In genomic region chrX:47523713-47524166, GRCh38 we compare ENCODE assay signal across 9 cellular contexts. TPM values are rescaled to one million over a fixed set of nuclear protein-coding genes. Genes with fewer than 3 reads are reported as not detected.
A peak's percentile ranks its signal among the peaks of the same experiment; 100 is the strongest.
DNase-seq lines count a peak whose midpoint lies in the region; ATAC-seq, FAIRE-seq and TF ChIP-seq lines count a peak whose summit lies in the region.
"Had no signal": no experiment of that assay in that cellular context is flagged by ENCODE, and none has a peak within 500 bp of the region (broad histone marks: within the 10 kb centered on the region; RNA-seq: fewer than 3 reads in every experiment).

No MANE protein-coding gene starts in this region.

- H3K27ac ChIP-seq in WERI-Rb-1 = no peak overlapping the region
- no peak overlapping the region for H3K27ac ChIP-seq in right cardiac atrium (ENCODE audit: low read length)
- H3K27ac ChIP-seq in small intestine (ENCODE audit: low read depth in 1 of 2, low read length in 1 of 2) = no peak overlapping the region

- DNase-seq in DMS 273 (lab: John Stamatoyannopoulos, UW; ENCODE audit: unreplicated experiment) = peak; percentile 38
- DNase-seq in DMS 273 treated with DMSO at 0.1 percent for 48 hours (lab: John Stamatoyannopoulos, UW) = no peak
- no peak for DNase-seq in WERI-Rb-1
- no peak for DNase-seq in right cardiac atrium
- no peak for DNase-seq in small intestine
- DNase-seq in KG1 (lab: John Stamatoyannopoulos, UW) = no peak
- DNase-seq in UCSD-AML1 (lab: John Stamatoyannopoulos, UW; ENCODE audit: unreplicated experiment) = no peak

- no peak for TF ChIP-seq CTCF in WERI-Rb-1 (IDR thresholded peaks at IDR 0.05; ENCODE audit: low read depth, low read length)

- H3K36me3 ChIP-seq in WERI-Rb-1 (no peaks in the 10 kb centered on the region), small intestine (ENCODE audit: control insufficient read depth in 2 of 2, insufficient read depth in 2 of 2, low read length in 2 of 2) (no peaks in the 10 kb centered on the region)

- FAIRE-seq in small intestine (lab: Jason Lieb, UNC) = no peak
- FAIRE-seq: A204.1 had no signal

- H3K4me3 ChIP-seq in WERI-Rb-1 (ENCODE audit: low read depth, low read length) (peak overlapping the region; percentile 53), right cardiac atrium (ENCODE audit: low read length) (peak overlapping the region; percentile 55), small intestine (ENCODE audit: low read depth in 1 of 2, low read length in 2 of 2) (peak overlapping the region; percentile 21 to 38)

- peak in 1 of 2 donors; percentile 56 for ATAC-seq in right cardiac atrium
- ATAC-seq in GM18858 (IDR thresholded peaks at IDR 0.05; ENCODE audit: unreplicated experiment) = no peak

- peaks cover 25% of the 10 kb centered on the region for H3K27me3 ChIP-seq in WERI-Rb-1 (ENCODE audit: insufficient read depth, low read depth, severe bottlenecking)
- no peaks in the 10 kb centered on the region for H3K27me3 ChIP-seq in right cardiac atrium (ENCODE audit: control insufficient read depth, insufficient read depth)
- H3K27me3 ChIP-seq in small intestine (ENCODE audit: control insufficient read depth in 2 of 2, insufficient read depth in 2 of 2, low read length in 2 of 2) = no peaks in the 10 kb centered on the region

- H3K9me3 ChIP-seq in WERI-Rb-1 (ENCODE audit: severe bottlenecking) = no peaks in the 10 kb centered on the region
- no peaks in the 10 kb centered on the region for H3K9me3 ChIP-seq in right cardiac atrium (ENCODE audit: control insufficient read depth, low read length)
- no peaks in the 10 kb centered on the region for H3K9me3 ChIP-seq in small intestine (ENCODE audit: control insufficient read depth, low read depth)

- intact Hi-C loops in right cardiac atrium (cut with DNase I) = loop anchor here in 1 of 4 donors (5.0 kb wide), 1 partner anchor 331 kb away; the partner anchor contains the start of gene UBA1

- H3K4me1 ChIP-seq in right cardiac atrium (ENCODE audit: control insufficient read depth, insufficient read depth, low read length) = no peaks in the 10 kb centered on the region
- H3K4me1 ChIP-seq in small intestine (ENCODE audit: control insufficient read depth in 2 of 2, insufficient read depth in 1 of 2, low read depth in 1 of 2, low read length in 1 of 2) = no peaks in the 10 kb centered on the region

- WGBS in right cardiac atrium = 2% methylated on average over 34 of the region's 34 CpGs
- WGBS in small intestine, 3 donors = 2 to 41% (median 12%) methylated on average over 13 to 34 of the region's 34 CpGs

RNA-seq across cellular contexts. Expression of gene ARAF, which starts 37.3 kb away (rescaled TPM):
- total RNA-seq in right cardiac atrium = 10 to 100 TPM; 65.9 to 73.2 (median 69.2) TPM
- polyA plus RNA-seq in right cardiac atrium = 33.2 TPM
- 10 to 100 TPM; 43.0 to 92.1 (median 76.9) TPM for polyA plus RNA-seq in small intestine

RNA-seq across cellular contexts. Expression of gene ZNF41, which starts 40.7 kb away (rescaled TPM):
- 10 to 100 TPM; 13.6 to 15.0 (median 14.4) TPM for total RNA-seq in right cardiac atrium
- 4.6 TPM for polyA plus RNA-seq in right cardiac atrium
- 1 to 10 TPM; 2.9 to 3.3 (median 3.0) TPM for polyA plus RNA-seq in small intestine

RNA-seq across cellular contexts. Expression of gene TIMP1, which starts 58.5 kb away (rescaled TPM):
- total RNA-seq in right cardiac atrium = 100 to 1,000 TPM; 254 to 515 (median 403) TPM
- polyA plus RNA-seq in right cardiac atrium (284 TPM), small intestine (100 to 1,000 TPM in 1 of 3 donors, 10 to 100 TPM in 2; 19.5 to 196 (median 32.2) TPM)
